ENCODE assay signal across 8 cellular contexts in the genomic region with DNA sequence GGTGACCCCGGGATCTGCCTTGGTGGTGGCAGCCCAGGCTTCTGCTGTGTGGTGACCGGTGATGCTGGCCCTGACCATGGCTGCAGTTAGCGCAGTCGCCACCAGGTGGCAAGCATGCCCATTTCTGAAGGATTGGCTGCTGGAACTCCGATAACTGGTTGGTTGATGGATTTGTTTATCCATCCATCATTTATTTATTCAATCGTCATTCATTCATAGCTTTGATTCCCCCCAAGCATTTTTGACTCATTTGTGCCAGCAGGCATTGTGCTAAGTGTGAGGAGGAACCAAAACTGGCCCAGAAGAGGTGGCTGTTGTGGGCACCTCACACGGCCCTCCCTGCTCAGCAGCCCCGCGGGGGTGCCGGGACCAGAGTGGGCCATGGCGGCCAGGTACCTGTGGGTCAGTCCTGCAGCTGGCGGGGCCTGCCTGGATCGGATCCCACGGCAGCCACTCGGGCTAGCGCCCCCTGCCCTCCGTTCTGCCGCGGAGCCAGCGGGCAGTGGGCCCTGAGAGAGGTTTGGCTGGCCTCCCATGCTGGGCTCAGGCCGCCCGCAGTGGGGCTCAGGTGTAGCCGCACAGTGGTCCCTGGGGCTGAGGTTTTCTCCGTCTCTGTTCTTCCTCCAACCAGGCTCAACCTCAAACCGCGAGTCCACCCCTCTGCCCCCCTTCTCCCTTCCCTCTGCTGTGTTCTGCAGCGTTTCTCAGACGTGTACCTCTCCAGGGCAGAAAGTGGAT. TPM values are rescaled to one million over a fixed set of nuclear protein-coding genes. Genes with fewer than 3 reads are reported as not detected.
DNase-seq lines count a peak whose midpoint lies in the region; ATAC-seq and TF ChIP-seq lines count a peak whose summit lies in the region.

No MANE protein-coding gene starts in this region.

- no peaks in the 10 kb centered on the region for H3K27me3 ChIP-seq in lower lobe of right lung (ENCODE audit: low read depth)

- peaks cover 27% of the 10 kb centered on the region for H3K4me1 ChIP-seq in lower lobe of right lung

- peak overlapping the region; percentile 61 for H3K27ac ChIP-seq in lower lobe of right lung

- DNase-seq in ACHN = peak; percentile 92
- DNase-seq in GM13977 (ENCODE audit: low spot score) = peak; percentile 88
- peak; percentile 72 for DNase-seq in NCI-H460 (ENCODE audit: extremely low read depth, low read depth)
- peak; percentile 74 to 80 for DNase-seq in activated CD4-positive, alpha-beta T cell treated with anti-CD3 and anti-CD28 coated beads, Interleukin-2, amount 50 U/mL, for 4 hours
- peak; percentile 76 to 84 for DNase-seq in dermis microvascular lymphatic vessel endothelial cell (ENCODE audit: low read depth in 2 of 2)
- DNase-seq in lower lobe of right lung = peak; percentile 85
- peak; percentile 65 to 79 (median 68) for DNase-seq in stimulated activated CD4-positive, alpha-beta T cell treated with anti-CD3 and anti-CD28 coated beads, TNF-alpha, amount 100 ng/mL, for 24 hours (ENCODE audit: low read depth in 3 of 3)

- peak; percentile 89 for ATAC-seq in lower lobe of right lung
- ATAC-seq in GM18870 (IDR thresholded peaks at IDR 0.05; ENCODE audit: unreplicated experiment) = no peak

- no peaks in the 10 kb centered on the region for H3K36me3 ChIP-seq in lower lobe of right lung

- no peaks in the 10 kb centered on the region for H3K9me3 ChIP-seq in lower lobe of right lung

- intact Hi-C loops in lower lobe of right lung (cut with DNase I) = loop anchor here (10.0 kb wide), 1 partner anchor 58 kb away; no protein-coding TSS in a partner anchor

- H3K4me3 ChIP-seq in lower lobe of right lung = peak overlapping the region; percentile 50

- in situ Hi-C loops in ACHN (cut with HindIII; ENCODE audit: low pct_ligation_motif_present, low pct_unique_long_range_greater_than_20kb, low sequenced_read_pairs) = no loop called here
- in situ Hi-C loops in GM13977 (cut with MboI; ENCODE audit: low pct_unique_long_range_greater_than_20kb, low sequenced_read_pairs, unreplicated experiment) = loop anchor here (5.0 kb wide), 1 partner anchor 65 kb away; no protein-coding TSS in a partner anchor

- TF ChIP-seq CTCF in GM13977 (IDR thresholded peaks at IDR 0.05; ENCODE audit: extremely low read depth, insufficient read depth, missing control alignments) (peak; percentile 96), lower lobe of right lung (IDR thresholded peaks at IDR 0.05) (peak; percentile 98)

RNA-seq across cellular contexts. Expression of a gene that starts 28.8 kb away (rescaled TPM):
- 19.5 and 23.3 TPM in 2 replicates for total RNA-seq in NCI-H460 (2014; rRNA removed; shearing (Covaris generic))
- polyA plus RNA-seq in NCI-H460 (2014; cell fraction: nucleus; rRNA removed) = 15.2 and 26.3 TPM in 2 replicates
- total RNA-seq in dermis microvascular lymphatic vessel endothelial cell = 104 and 118 TPM in 2 replicates
- total RNA-seq in lower lobe of right lung = 162 TPM

RNA-seq across cellular contexts. Expression of a gene that starts 32.0 kb away (rescaled TPM):
- total RNA-seq in NCI-H460 (2014; rRNA removed; shearing (Covaris generic)) = not detected in 2 replicates
- not detected in 2 replicates for polyA plus RNA-seq in NCI-H460 (2014; cell fraction: nucleus; rRNA removed)
- total RNA-seq in dermis microvascular lymphatic vessel endothelial cell (not detected in 2 replicates), lower lobe of right lung (0.38 TPM)

RNA-seq across cellular contexts. Expression of a gene that starts 58.1 kb away (rescaled TPM):
- total RNA-seq in NCI-H460 (2014; rRNA removed; shearing (Covaris generic)) = 0.12 and 0.54 TPM in 2 replicates
- 0.31 and 0.75 TPM in 2 replicates for polyA plus RNA-seq in NCI-H460 (2014; cell fraction: nucleus; rRNA removed)
- total RNA-seq in dermis microvascular lymphatic vessel endothelial cell = not detected in 2 replicates
- 3.0 TPM for total RNA-seq in lower lobe of right lung
